26 cellular contexts compared by ENCODE assay signal in the genomic region with DNA sequence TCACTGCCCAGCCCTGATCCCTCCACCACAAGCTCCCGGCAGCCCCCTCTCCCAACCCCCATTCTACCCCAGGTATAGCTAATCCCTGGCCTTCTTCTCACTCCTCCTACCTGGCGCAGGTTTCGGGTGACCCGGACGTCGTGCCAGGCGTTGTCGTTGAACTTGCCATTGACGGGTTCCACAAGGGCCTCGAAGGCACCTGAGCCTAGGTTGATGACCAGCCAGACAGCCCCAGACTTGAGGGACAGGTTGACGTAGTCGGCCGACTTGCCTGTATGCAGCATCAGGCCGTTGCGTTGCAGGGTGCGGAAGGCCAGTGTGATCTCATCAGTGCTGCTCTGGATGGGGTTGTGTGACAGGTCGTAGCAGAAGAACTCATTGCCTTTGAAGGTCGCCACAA. TPM values are rescaled to one million over a fixed set of nuclear protein-coding genes. Genes with fewer than 3 reads are reported as not detected.
DNase-seq lines count a peak whose midpoint lies in the region; ATAC-seq, FAIRE-seq and TF ChIP-seq lines count a peak whose summit lies in the region.
"Had no signal": no experiment of that assay in that cellular context is flagged by ENCODE, and none has a peak within 500 bp of the region (broad histone marks: within the 10 kb centered on the region; RNA-seq: fewer than 3 reads in every experiment).

No MANE protein-coding gene starts in this region.

- H3K9ac ChIP-seq in H1 (replicated peaks in 1 of 4; ENCODE audit: extremely low read depth in 1 of 4, low read depth in 3 of 4, low read length in 3 of 4), result no peak overlapping the region
- H3K9ac ChIP-seq: BLaER1 treated with 17β-estradiol and CSF1 and Interleukin-3, amounts not matched to agents 10 nM and 100 nM had no signal

- peaks cover 11% of the 10 kb centered on the region for H3K4me1 Mint-ChIP-seq in stimulated activated naive CD8-positive, alpha-beta T cell treated with anti-CD3 and anti-CD28 coated beads, Interleukin-15, amount 100 ng/mL, for 72 hours
- peaks cover 11% of the 10 kb centered on the region for H3K4me1 Mint-ChIP-seq in activated CD4-positive, alpha-beta T cell treated with anti-CD3 and anti-CD28 coated beads, Interleukin-2, amount 10 ng/mL, durations not matched to agents 7 days and 5 days

- no peak overlapping the region for H2BK15ac ChIP-seq in H1 (ENCODE audit: low read length)

- H4K91ac ChIP-seq in H1 (replicated peaks; ENCODE audit: insufficient read length, low read length), result no peak overlapping the region

- H3K27me3 Mint-ChIP-seq in stimulated activated naive CD8-positive, alpha-beta T cell treated with anti-CD3 and anti-CD28 coated beads, Interleukin-15, amount 100 ng/mL, for 72 hours, result peaks cover under 1% of the 10 kb centered on the region
- H3K27me3 Mint-ChIP-seq in activated CD4-positive, alpha-beta T cell treated with anti-CD3 and anti-CD28 coated beads, Interleukin-2, amount 10 ng/mL, durations not matched to agents 7 days and 5 days, result peaks cover under 1% of the 10 kb centered on the region

- no peaks in the 10 kb centered on the region; the same call in 1 of the 2 replicates for H3K79me1 ChIP-seq in H1 (ENCODE audit: low read depth, low read length)

- H3K27me3 ChIP-seq in H1 (replicated peaks in 1 of 4; ENCODE audit: control insufficient read depth in 3 of 4, extremely low read depth in 1 of 4, insufficient read depth in 3 of 4, low read length in 3 of 4), result no peaks in the 10 kb centered on the region; a peak in 1 of 7 replicates
- H3K27me3 ChIP-seq: BE2C; BLaER1 treated with 17β-estradiol and CSF1 and Interleukin-3, amounts not matched to agents 10 nM and 100 nM had no signal

- H3K4me1 ChIP-seq in H1 (replicated peaks in 1 of 4; ENCODE audit: control insufficient read depth in 3 of 4, insufficient read depth in 4 of 4, low read length in 3 of 4), result peaks cover 0 to 4% (median 0%) of the 10 kb centered on the region in 4 experiments; a peak in 1 of 7 replicates
- H3K4me1 ChIP-seq: A549, BE2C, HAP-1 had no signal

- CTCF ChIA-PET in H1 (lab: Charles Lee; ENCODE audit: partially characterized antibody), result interaction anchor here (0.9 to 10.0 kb wide), 7 partner anchors 11 to 53 kb away, joined by 3 to 101 read pairs (median 4); no protein-coding TSS in a partner anchor
- CTCF ChIA-PET in activated CD4-positive, alpha-beta T cell treated with anti-CD3 and anti-CD28 coated beads, Interleukin-2, amount 10 ng/mL, durations not matched to agents 7 days and 5 days (lab: Charles Lee), result no interaction called here

- H4K8ac ChIP-seq in H1 (ENCODE audit: extremely low read depth, insufficient read depth, low read length), result no peak overlapping the region

- no peaks in the 10 kb centered on the region for H3K9me3 ChIP-seq in H1 (ENCODE audit: insufficient read depth in 2 of 2, low read depth in 1 of 2, low read length in 1 of 2)
- H3K9me3 ChIP-seq: A549; BE2C; BLaER1 treated with 17β-estradiol and CSF1 and Interleukin-3, amounts not matched to agents 10 nM and 100 nM; HAP-1 had no signal

- H3K27ac ChIP-seq in H1 (ENCODE audit: low read depth, low read length) (no peak overlapping the region), substantia nigra (ENCODE audit: low read depth, low read length, poor library complexity, severe bottlenecking) (peak overlapping the region; percentile 99)
- H3K27ac ChIP-seq: A549; BLaER1 treated with 17β-estradiol and CSF1 and Interleukin-3, amounts not matched to agents 10 nM and 100 nM had no signal

- no peaks in the 10 kb centered on the region for H3K36me3 Mint-ChIP-seq in activated CD4-positive, alpha-beta T cell treated with anti-CD3 and anti-CD28 coated beads, Interleukin-2, amount 10 ng/mL, durations not matched to agents 7 days and 5 days (ENCODE audit: low read depth)
- H3K36me3 Mint-ChIP-seq: CD14-positive monocyte; CD8-positive, alpha-beta memory T cell had no signal

- no peak overlapping the region for H4K5ac ChIP-seq in H1 (ENCODE audit: insufficient read length, low read depth, low read length)

- no peak overlapping the region for H2BK20ac ChIP-seq in H1 (ENCODE audit: low read length)

- H4K20me1 ChIP-seq in H1 (replicated peaks in 1 of 2; ENCODE audit: control insufficient read depth in 1 of 2, insufficient read depth in 2 of 2, low read length in 2 of 2), result no peaks in the 10 kb centered on the region
- H4K20me1 ChIP-seq: BLaER1 treated with 17β-estradiol and CSF1 and Interleukin-3, amounts not matched to agents 10 nM and 100 nM had no signal

- H2BK120ac ChIP-seq in H1 (replicated peaks; ENCODE audit: low read depth, low read length), result no peak overlapping the region

- DNase-seq in stimulated activated naive CD8-positive, alpha-beta T cell treated with anti-CD3 and anti-CD28 coated beads, Interleukin-15, amount 100 ng/mL, for 72 hours, result no peak
- DNase-seq in stimulated activated naive CD8-positive, alpha-beta T cell treated with anti-CD3 and anti-CD28 coated beads, Interleukin-15, Interleukin-2, amounts not matched to agents 100 U/mL and 50 U/mL, for 24 hours, result no peak
- no peak for DNase-seq in H1 (ENCODE audit: low read depth in 1 of 2, low spot score in 2 of 2)
- DNase-seq in substantia nigra (lab: John Stamatoyannopoulos, UW), result peak in 1 of 49 donors; percentile 21
- no peak for DNase-seq in SW 1271 (lab: John Stamatoyannopoulos, UW)
- DNase-seq in activated CD4-positive, alpha-beta T cell treated with anti-CD3 and anti-CD28 coated beads, Interleukin-2, amount 10 ng/mL, durations not matched to agents 7 days and 5 days, result no peak
- DNase-seq in NCI-H82 (lab: John Stamatoyannopoulos, UW), result no peak
- DNase-seq: 8988T; ACHN; AML-193; BE2C; CD4-positive, alpha-beta T cell; CD8-positive, alpha-beta memory T cell; DMS 273 treated with DMSO at 0.1 percent for 48 hours; DMS79; EL; GDM1; HFFc6 had no signal

- no peak overlapping the region for H2BK12ac ChIP-seq in H1 (ENCODE audit: low read depth, low read length)

- no peaks in the 10 kb centered on the region; the same call in 1 of the 2 replicates for H3K23me2 ChIP-seq in H1 (ENCODE audit: low read depth, low read length)

- no peak for ATAC-seq in stimulated activated naive CD8-positive, alpha-beta T cell treated with anti-CD3 and anti-CD28 coated beads, Interleukin-15, amount 100 ng/mL, for 72 hours
- no peak for ATAC-seq in stimulated activated naive CD8-positive, alpha-beta T cell treated with anti-CD3 and anti-CD28 coated beads, Interleukin-15, Interleukin-2, amounts not matched to agents 100 U/mL and 50 U/mL, for 24 hours
- ATAC-seq: A549, GM12878, GM23338 had no signal

- H3K4me3 ChIP-seq in H1 (ENCODE audit: extremely low read depth in 1 of 4, insufficient read depth in 2 of 4, low read depth in 3 of 4, low read length in 4 of 4), result no peak overlapping the region
- H3K4me3 ChIP-seq: A549; BLaER1 treated with 17β-estradiol and CSF1 and Interleukin-3, amounts not matched to agents 10 nM and 100 nM; GM12878; GM23338; HAP-1 had no signal

- H3K23ac ChIP-seq in H1 (ENCODE audit: insufficient read length), result no peak overlapping the region

- no peak for TF ChIP-seq CTCF in H1 (IDR thresholded peaks at IDR 0.05; ENCODE audit: control extremely low read depth in 1 of 3, insufficient read depth in 1 of 3, low read depth in 1 of 3, low read length in 3 of 3)

- H2BK5ac ChIP-seq in H1 (ENCODE audit: low read depth, low read length), result no peak overlapping the region

- H3K27ac Mint-ChIP-seq in stimulated activated naive CD8-positive, alpha-beta T cell treated with anti-CD3 and anti-CD28 coated beads, Interleukin-15, amount 100 ng/mL, for 72 hours, result peak overlapping the region; percentile 19 to 49
- no peak overlapping the region for H3K27ac Mint-ChIP-seq in activated CD4-positive, alpha-beta T cell treated with anti-CD3 and anti-CD28 coated beads, Interleukin-2, amount 10 ng/mL, durations not matched to agents 7 days and 5 days
- H3K27ac Mint-ChIP-seq: CD4-positive, alpha-beta T cell; GM23338; HFFc6 had no signal

- no peak for TF ChIP-seq POLR2A in H1 (IDR thresholded peaks at IDR 0.05; ENCODE audit: control extremely low read depth in 1 of 2, low read depth in 2 of 2, low read length in 2 of 2)

- POLR2A ChIA-PET in H1 (lab: Charles Lee; ENCODE audit: partially characterized antibody), result no interaction called here
- POLR2A ChIA-PET in activated CD4-positive, alpha-beta T cell treated with anti-CD3 and anti-CD28 coated beads, Interleukin-2, amount 10 ng/mL, durations not matched to agents 7 days and 5 days (lab: Charles Lee), result no interaction called here

- H3K4me3 Mint-ChIP-seq in stimulated activated naive CD8-positive, alpha-beta T cell treated with anti-CD3 and anti-CD28 coated beads, Interleukin-15, amount 100 ng/mL, for 72 hours, result no peak overlapping the region
- H3K4me3 Mint-ChIP-seq in activated CD4-positive, alpha-beta T cell treated with anti-CD3 and anti-CD28 coated beads, Interleukin-2, amount 10 ng/mL, durations not matched to agents 7 days and 5 days, result no peak overlapping the region
- H3K4me3 Mint-ChIP-seq: CD14-positive monocyte; CD4-positive, alpha-beta T cell; CD8-positive, alpha-beta memory T cell; GM23338; HFFc6 had no signal

- TF ChIP-seq EP300 in H1 (IDR thresholded peaks at IDR 0.05; ENCODE audit: borderline replicate concordance in 1 of 2, low read depth in 2 of 2, low read length in 2 of 2), result no peak

- no peak overlapping the region for H3K56ac ChIP-seq in H1 (replicated peaks; ENCODE audit: insufficient read length, low read depth, low read length)

- H3K14ac ChIP-seq in H1 (ENCODE audit: insufficient read length), result no peak overlapping the region

- H3K4ac ChIP-seq in H1 (replicated peaks; ENCODE audit: insufficient read length, low read depth, low read length), result no peak overlapping the region

- WGBS in H1 (ENCODE audit: extremely low coverage in 1 of 2, insufficient coverage in 1 of 2, insufficient read length in 1 of 2, insufficient replicate concordance in 2 of 2, low coverage in 1 of 2, low lambda C conversion rate in 2 of 2, missing lambda C conversion rate in 1 of 2), 2 experiments, result 84% methylated on average over 18 of the region's 18 CpGs; no CpG with 5 or more reads in 1 of the 2 experiments

- H3K79me2 ChIP-seq in H1 (ENCODE audit: control insufficient read depth in 1 of 2, insufficient read depth in 2 of 2, low read length in 2 of 2), result no peaks in the 10 kb centered on the region

- H3K36me3 ChIP-seq in H1 (ENCODE audit: control insufficient read depth in 2 of 4, insufficient read depth in 4 of 4, low read length in 3 of 4), result no peaks in the 10 kb centered on the region
- H3K36me3 ChIP-seq: BE2C; BLaER1 treated with 17β-estradiol and CSF1 and Interleukin-3, amounts not matched to agents 10 nM and 100 nM; HAP-1 had no signal

- H2AFZ ChIP-seq in H1 (ENCODE audit: low read length), result no peak overlapping the region
- H2AFZ ChIP-seq: GM23338 had no signal

- FAIRE-seq in H1 (lab: Jason Lieb, UNC), result no peak
- FAIRE-seq: A549, D721Med, GM12878, H54 had no signal

- H3K18ac ChIP-seq in H1 (ENCODE audit: extremely low read depth, low read length), result no peak overlapping the region

- peak overlapping the region; percentile 84; the same call in 1 of the 2 replicates for H2AK5ac ChIP-seq in H1 (ENCODE audit: low read depth, low read length)

- no peak overlapping the region for H3K4me2 ChIP-seq in H1 (ENCODE audit: insufficient read depth in 1 of 2, low read depth in 2 of 2, low read length in 2 of 2)
- H3K4me2 ChIP-seq: A549, GM23338 had no signal

- TF ChIP-seq RAD21 in H1 (IDR thresholded peaks at IDR 0.05 in 1 of 2, conservative IDR thresholded peaks at IDR 0.05 in 1 of 2; ENCODE audit: low read depth in 2 of 2, low read length in 2 of 2), result no peak

- no peaks in the 10 kb centered on the region for H3K9me3 Mint-ChIP-seq in stimulated activated naive CD8-positive, alpha-beta T cell treated with anti-CD3 and anti-CD28 coated beads, Interleukin-15, amount 100 ng/mL, for 72 hours
- H3K9me3 Mint-ChIP-seq in activated CD4-positive, alpha-beta T cell treated with anti-CD3 and anti-CD28 coated beads, Interleukin-2, amount 10 ng/mL, durations not matched to agents 7 days and 5 days, result no peaks in the 10 kb centered on the region
- H3K9me3 Mint-ChIP-seq: CD4-positive, alpha-beta T cell; CD8-positive, alpha-beta memory T cell; GM23338; HFFc6 had no signal

RNA-seq across cellular contexts. Expression of a gene that starts 37.5 kb away (rescaled TPM):
- 11.4 and 11.5 TPM in 2 replicates for total RNA-seq in H1 (2021; fragmentation: NEBNext Ultra II Directional; extraction: Animal tissue kit (Norgen Biotek cat#: 25700))
- polyA plus RNA-seq in H1 (2011; rRNA removed), result 1.3 and 5.7 TPM in 2 replicates
- polyA plus RNA-seq in H1 (2011; cell fraction: cytosol; rRNA removed), result 2.4 TPM
- 7.0 TPM for polyA plus RNA-seq in H1 (2011; cell fraction: nucleus; rRNA removed)
- 6.8 to 12.4 TPM (median 9.6 TPM) in 4 replicates for polyA plus RNA-seq in H1 (2012, experiment 1 of 2)
- 4.9 TPM for polyA plus RNA-seq in H1 (2012, experiment 2 of 2)
- polyA plus RNA-seq in H1 (2013, experiment 1 of 2), result 11.2 TPM
- 12.9 TPM for polyA plus RNA-seq in H1 (2013, experiment 2 of 2)
- 10.7 and 12.0 TPM in 2 replicates for polyA minus RNA-seq in H1 (2011; rRNA and poly(A)+ RNA removed)
- 8.7 TPM for polyA minus RNA-seq in H1 (2011; cell fraction: cytosol; rRNA and poly(A)+ RNA removed)
- 10.3 TPM for polyA minus RNA-seq in H1 (2011; cell fraction: nucleus; rRNA and poly(A)+ RNA removed)
- total RNA-seq in activated CD4-positive, alpha-beta T cell treated with anti-CD3 and anti-CD28 coated beads, Interleukin-2, amount 10 ng/mL, durations not matched to agents 7 days and 5 days, result under 1 TPM; 0.07 to 0.15 TPM
- polyA plus RNA-seq: CD14-positive monocyte; CD8-positive, alpha-beta memory T cell had no signal

RNA-seq across cellular contexts. Expression of a gene that starts 58.4 kb away (rescaled TPM):
- total RNA-seq in H1 (2021; fragmentation: NEBNext Ultra II Directional; extraction: Animal tissue kit (Norgen Biotek cat#: 25700)), result 37.9 and 40.6 TPM in 2 replicates
- 45.7 and 50.4 TPM in 2 replicates for polyA plus RNA-seq in H1 (2011; rRNA removed)
- 41.1 TPM for polyA plus RNA-seq in H1 (2011; cell fraction: cytosol; rRNA removed)
- 127 TPM for polyA plus RNA-seq in H1 (2011; cell fraction: nucleus; rRNA removed)
- polyA plus RNA-seq in H1 (2012, experiment 1 of 2), result 30.1 to 58.0 TPM (median 54.6 TPM) in 4 replicates
- 31.1 TPM for polyA plus RNA-seq in H1 (2012, experiment 2 of 2)
- polyA plus RNA-seq in H1 (2013, experiment 1 of 2), result 33.0 TPM
- 34.6 TPM for polyA plus RNA-seq in H1 (2013, experiment 2 of 2)
- 14.8 and 18.9 TPM in 2 replicates for polyA minus RNA-seq in H1 (2011; rRNA and poly(A)+ RNA removed)
- polyA minus RNA-seq in H1 (2011; cell fraction: cytosol; rRNA and poly(A)+ RNA removed), result 12.3 TPM
- polyA minus RNA-seq in H1 (2011; cell fraction: nucleus; rRNA and poly(A)+ RNA removed), result 24.8 TPM
- total RNA-seq in activated CD4-positive, alpha-beta T cell treated with anti-CD3 and anti-CD28 coated beads, Interleukin-2, amount 10 ng/mL, durations not matched to agents 7 days and 5 days, result 100 to 1,000 TPM; 293 to 300 TPM

Comparison
In these comparisons a context has a peak if more than half of its experiments do, and no peak if none do; other contexts are left out.
1. RNA of a gene that starts 37.5 kb away (total RNA-seq): 11.4 to 11.5 TPM in H1; 0.07 to 0.15 TPM in activated CD4-positive, alpha-beta T cell treated with anti-CD3 and anti-CD28 coated beads, Interleukin-2, amount 10 ng/mL, durations not matched to agents 7 days and 5 days; every median in the first group is over 10 times any median in the second.